Comparison of ENCODE assay signal across 1 cellular context in genomic region chrX:75642811-75643361, GRCh38.
TF ChIP-seq lines count a peak whose summit lies in the region.

No MANE protein-coding gene starts in this region.

TF ChIP-seq in H1, 55 proteins besides CTCF, POLR2A, EP300 and RAD21 (continued from another document):
- no peak for TF ChIP-seq PHF8 (conservative IDR thresholded peaks at IDR 0.05; ENCODE audit: low read depth, low read length)
- TF ChIP-seq SAP30 (IDR thresholded peaks at IDR 0.05; ENCODE audit: insufficient read depth, insufficient replicate concordance, low read length): no peak
- no peak for TF ChIP-seq ATF3 (IDR thresholded peaks at IDR 0.05; ENCODE audit: insufficient read depth, low read depth, low read length)
